ENCODE assay signal across 9 cellular contexts in genomic region chr16:70430667-70431536, GRCh38. TPM values are rescaled to one million over a fixed set of nuclear protein-coding genes. Genes with fewer than 3 reads are reported as not detected.
DNase-seq lines count a peak whose midpoint lies in the region; ATAC-seq, FAIRE-seq and TF ChIP-seq lines count a peak whose summit lies in the region.
"Had no signal": no experiment of that assay in that cellular context is flagged by ENCODE, and none has a peak within 500 bp of the region (broad histone marks: within the 10 kb centered on the region; RNA-seq: fewer than 3 reads in every experiment).

No MANE protein-coding gene starts in this region.

- DNase-seq in Right ventricle myocardium inferior (ENCODE audit: missing footprints) = peak; percentile 71
- no peak for DNase-seq in Right ventricle myocardium superior
- peak; percentile 50 for DNase-seq in T follicular helper cell (ENCODE audit: low read depth)
- no peak for DNase-seq in frontal cortex (ENCODE audit: low spot score in 2 of 2)
- no peak for DNase-seq in NCI-H524 (lab: John Stamatoyannopoulos, UW)

- H3K36me3 Mint-ChIP-seq in brain = peaks cover 13% of the 10 kb centered on the region

- H3K27ac ChIP-seq in mucosa of rectum (ENCODE audit: low read depth in 2 of 2, low read length in 2 of 2) = peak overlapping the region; percentile 13 to 78
- H3K27ac ChIP-seq: epithelial cell of prostate had no signal

- peaks cover 72% of the 10 kb centered on the region for H3K4me1 Mint-ChIP-seq in brain

- H3K27me3 ChIP-seq in mucosa of rectum (ENCODE audit: control insufficient read depth in 2 of 2, insufficient read depth in 2 of 2, low read length in 2 of 2) = no peaks in the 10 kb centered on the region

- FAIRE-seq in frontal cortex (lab: Jason Lieb, UNC) = no peak

- peaks cover 0 to 3% of the 10 kb centered on the region in 2 donors for H3K36me3 ChIP-seq in mucosa of rectum (ENCODE audit: control insufficient read depth in 2 of 2, insufficient read depth in 2 of 2, low read length in 2 of 2)

- H3K4me3 ChIP-seq in mucosa of rectum (ENCODE audit: low read length in 2 of 2) = peak overlapping the region in 1 of 2 donors; percentile 31

- TF ChIP-seq CTCF in brain (conservative IDR thresholded peaks at IDR 0.05) = no peak

- intact Hi-C loops in Right ventricle myocardium inferior (cut with DNase I) = no loop called here
- intact Hi-C loops in Right ventricle myocardium superior (cut with DNase I) = no loop called here

- H3K27me3 Mint-ChIP-seq in brain = no peaks in the 10 kb centered on the region

- ATAC-seq in Right ventricle myocardium inferior = no peak
- ATAC-seq in Right ventricle myocardium superior (ENCODE audit: poor library complexity) = no peak
- peak; percentile 47 for ATAC-seq in HG03159 (IDR thresholded peaks at IDR 0.05; ENCODE audit: unreplicated experiment)

- peaks cover 46 to 51% of the 10 kb centered on the region in 2 donors for H3K4me1 ChIP-seq in mucosa of rectum (ENCODE audit: control insufficient read depth in 2 of 2, insufficient read depth in 2 of 2, low read length in 2 of 2)

- peak overlapping the region in 1 of 2 donors; percentile 49 for H3K9ac ChIP-seq in mucosa of rectum (ENCODE audit: low read depth in 1 of 2, low read length in 2 of 2)

- H3K9me3 Mint-ChIP-seq in brain = no peaks in the 10 kb centered on the region

- no peaks in the 10 kb centered on the region for H3K9me3 ChIP-seq in mucosa of rectum (ENCODE audit: control insufficient read depth in 2 of 2, low read length in 2 of 2)

- peak overlapping the region in 4 of 5 experiments; percentile 5 to 59 (median 29) for H3K4me3 Mint-ChIP-seq in brain

- H3K27ac Mint-ChIP-seq in brain = peak overlapping the region; percentile 83 to 96 (median 90)

RNA-seq across cellular contexts. Expression of gene ST3GAL2, which starts 8.0 kb away (rescaled TPM):
- total RNA-seq in Right ventricle myocardium inferior = 25.6 TPM
- 19.6 TPM for total RNA-seq in Right ventricle myocardium superior
- 17.3 TPM for polyA plus RNA-seq in brain (ENCODE audit: insufficient read depth, low read depth, low replicate concordance)
- total RNA-seq in frontal cortex = 26.9 TPM

RNA-seq across cellular contexts. Expression of gene FCSK, which starts 23.5 kb away (rescaled TPM):
- total RNA-seq in Right ventricle myocardium inferior = 7.5 TPM
- total RNA-seq in Right ventricle myocardium superior = 8.0 TPM
- polyA plus RNA-seq in brain (ENCODE audit: insufficient read depth, low read depth, low replicate concordance) = 9.1 TPM
- 6.5 TPM for total RNA-seq in frontal cortex

Comparison
In these comparisons a context has a peak if more than half of its experiments do, and no peak if none do; other contexts are left out.
1. DNase-seq: peak in Right ventricle myocardium inferior (single experiment) and T follicular helper cell (single experiment); none in Right ventricle myocardium superior (single experiment), frontal cortex (0 of 2) and NCI-H524 (0 of 2).